ENCODE assay signal across 8 cellular contexts in the genomic region with DNA sequence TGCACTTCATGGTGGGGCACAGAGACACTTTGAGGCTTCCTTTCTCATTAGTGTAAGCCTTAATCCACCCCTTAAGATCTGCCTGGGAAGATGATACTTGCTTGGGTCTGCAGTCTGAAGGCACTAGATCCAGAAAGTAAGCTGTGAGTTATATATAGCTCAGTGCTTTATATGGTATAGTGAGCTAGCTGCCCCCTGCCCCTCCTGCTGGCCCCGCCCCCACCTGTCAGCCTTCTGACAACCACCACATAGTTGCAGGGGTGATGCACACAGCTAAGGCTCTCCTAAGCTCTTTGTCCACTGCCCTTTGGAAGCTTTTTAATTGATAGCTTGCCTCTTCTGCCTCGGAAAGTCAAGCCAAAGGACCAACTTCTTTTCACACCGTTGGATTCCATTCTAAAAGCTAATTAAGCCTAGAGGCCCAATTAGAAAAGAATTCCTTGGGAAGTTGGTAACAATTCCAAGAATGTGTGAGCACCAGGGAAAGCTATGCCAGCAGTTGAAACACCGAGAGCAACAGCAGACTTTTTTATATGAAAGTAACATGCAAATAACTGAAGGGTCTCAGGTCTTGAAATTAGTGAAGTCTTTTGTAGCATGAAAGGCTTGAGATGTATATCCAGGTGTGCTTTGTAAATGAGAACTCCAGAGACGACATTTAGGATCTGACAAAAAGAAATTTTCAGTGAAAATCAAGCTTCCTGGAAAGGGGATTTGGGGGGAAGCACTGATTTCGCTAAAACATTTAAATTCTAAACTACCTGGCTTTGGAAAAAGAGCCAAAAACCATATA. TPM values are rescaled to one million over a fixed set of nuclear protein-coding genes. Genes with fewer than 3 reads are reported as not detected.
A peak's percentile ranks its signal among the peaks of the same experiment; 100 is the strongest.
DNase-seq lines count a peak whose midpoint lies in the region; ATAC-seq, FAIRE-seq and TF ChIP-seq lines count a peak whose summit lies in the region.

No MANE protein-coding gene starts in this region.

- peak overlapping the region; percentile 51 to 66 for H3K4me3 ChIP-seq in left lung
- H3K4me3 ChIP-seq in thoracic aorta, result peak overlapping the region; percentile 83

- DNase-seq in HTR-8/SVneo (ENCODE audit: insufficient read length, low spot score) (peak; percentile 53), left lung (no peak), thoracic aorta (ENCODE audit: low spot score) (no peak), activated T-cell treated with anti-CD3 and anti-CD28 coated beads for 4 hours (no peak), SKM-1 (lab: John Stamatoyannopoulos, UW; ENCODE audit: unreplicated experiment) (no peak), hypothalamus (lab: John Stamatoyannopoulos, UW) (no peak)
- no peak for DNase-seq in central memory CD8-positive, alpha-beta T cell (ENCODE audit: low spot score in 2 of 2)

- H3K36me3 ChIP-seq in left lung (no peaks in the 10 kb centered on the region), thoracic aorta (peaks cover 15% of the 10 kb centered on the region)

- H3K9me3 Mint-ChIP-seq in central memory CD8-positive, alpha-beta T cell, result no peaks in the 10 kb centered on the region

- H3K27ac ChIP-seq in left lung, result peak overlapping the region in 1 of 2 donors; percentile 46
- H3K27ac ChIP-seq in thoracic aorta, result peak overlapping the region; percentile 96 to 98

- H3K9me3 ChIP-seq in left lung (no peaks in the 10 kb centered on the region), thoracic aorta (no peaks in the 10 kb centered on the region)

- peaks cover 74% of the 10 kb centered on the region for H3K27me3 Mint-ChIP-seq in central memory CD8-positive, alpha-beta T cell

- H3K4me3 Mint-ChIP-seq in central memory CD8-positive, alpha-beta T cell, result peak overlapping the region; percentile 45

- intact Hi-C loops in left lung (cut with DNase I), result loop anchor here in 1 of 2 donors (5.0 to 10.0 kb wide), 3 partner anchors 47 to 360 kb away; no protein-coding TSS in a partner anchor

- H3K27me3 ChIP-seq in left lung (peaks cover 22 to 78% of the 10 kb centered on the region in 2 donors), thoracic aorta (replicated peaks; ENCODE audit: insufficient read depth) (no peaks in the 10 kb centered on the region)

- no peak overlapping the region for H3K27ac Mint-ChIP-seq in central memory CD8-positive, alpha-beta T cell (ENCODE audit: low read depth)

- no peak for TF ChIP-seq CTCF in left lung (IDR thresholded peaks at IDR 0.05)
- TF ChIP-seq CTCF in thoracic aorta (IDR thresholded peaks at IDR 0.05), result no peak

- no peak for FAIRE-seq in HTR-8/SVneo (lab: Jason Lieb, UNC)

- ATAC-seq in central memory CD8-positive, alpha-beta T cell (replicated peaks; ENCODE audit: extremely low read depth, poor library complexity, severe bottlenecking), result no peak
- ATAC-seq in left lung (no peak), thoracic aorta (ENCODE audit: insufficient number of reproducible peaks, low FRiP score, low read depth) (no peak), GM21825 (IDR thresholded peaks at IDR 0.05; ENCODE audit: unreplicated experiment) (no peak)

- peaks cover 14% of the 10 kb centered on the region for H3K36me3 Mint-ChIP-seq in central memory CD8-positive, alpha-beta T cell (ENCODE audit: insufficient read depth)

- peaks cover 25% of the 10 kb centered on the region for H3K4me1 Mint-ChIP-seq in central memory CD8-positive, alpha-beta T cell

- H3K4me1 ChIP-seq in left lung, result peaks cover 9 to 40% of the 10 kb centered on the region in 2 donors
- H3K4me1 ChIP-seq in thoracic aorta (ENCODE audit: control insufficient read depth in 1 of 2, low read depth in 2 of 2), result peaks cover 17 to 39% of the 10 kb centered on the region in 2 donors

RNA-seq across cellular contexts. Expression of gene TPM1, which starts 2.3 kb away (rescaled TPM):
- total RNA-seq in left lung, result 100 to 1,000 TPM; 196 to 330 TPM
- total RNA-seq in thoracic aorta, result 1,000 to 10,000 TPM in 1 of 2 donors, 100 to 1,000 TPM in 1; 927 to 1,440 TPM
